22 cellular contexts compared by ENCODE assay signal in the genomic region with DNA sequence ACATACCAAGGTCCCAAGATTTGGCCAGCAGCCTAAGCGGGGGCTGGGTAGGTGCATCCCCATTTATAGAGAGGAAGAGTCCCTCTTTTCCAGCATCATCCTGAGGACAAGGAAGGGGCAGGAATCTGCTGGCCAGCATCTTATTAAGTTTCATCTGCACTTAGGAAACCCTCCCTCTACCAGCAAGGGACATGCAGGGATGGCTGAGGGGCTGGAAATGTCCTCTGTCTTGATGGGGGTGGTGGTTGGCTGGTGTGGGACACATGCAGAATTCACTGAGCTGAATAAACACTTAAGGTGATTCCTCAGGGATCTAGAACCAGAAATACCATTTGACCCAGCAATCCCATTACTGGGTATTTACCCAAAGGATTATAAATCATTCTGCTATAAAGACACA.
"Had no signal": no experiment of that assay in that cellular context is flagged by ENCODE, and none has a peak within 500 bp of the region (broad histone marks: within the 10 kb centered on the region; RNA-seq: fewer than 3 reads in every experiment).

No MANE protein-coding gene starts in this region.

- H3K27ac Mint-ChIP-seq: activated CD4-positive, alpha-beta T cell treated with anti-CD3 and anti-CD28 coated beads for 36 hours; activated naive CD4-positive, alpha-beta T cell treated with anti-CD3 and anti-CD28 coated beads for 36 hours; activated naive CD8-positive, alpha-beta T cell treated with anti-CD3 and anti-CD28 coated beads for 36 hours; activated T-helper 1 cell treated with anti-CD3 and anti-CD28 coated beads, Interleukin-12 subunit alpha, Interleukin-12 subunit beta, Interleukin-2, Interleukin-4 antibody, amounts not matched to agents 30 ng/mL and 10 ng/mL and 1 ng/mL, durations not matched to agents 14 hours and 24 hours and 36 hours; naive thymus-derived CD4-positive, alpha-beta T cell; T-cell had no signal

- H3K9me3 Mint-ChIP-seq: activated naive CD4-positive, alpha-beta T cell treated with anti-CD3 and anti-CD28 coated beads for 36 hours; activated naive CD8-positive, alpha-beta T cell treated with anti-CD3 and anti-CD28 coated beads for 36 hours; activated T-helper 1 cell treated with anti-CD3 and anti-CD28 coated beads, Interleukin-12 subunit alpha, Interleukin-12 subunit beta, Interleukin-2, Interleukin-4 antibody, amounts not matched to agents 30 ng/mL and 10 ng/mL and 1 ng/mL, durations not matched to agents 14 hours and 24 hours and 36 hours; naive thymus-derived CD4-positive, alpha-beta T cell; T-cell had no signal

- ATAC-seq: activated CD4-positive, alpha-beta T cell treated with anti-CD3 and anti-CD28 coated beads for 36 hours; body of pancreas; naive thymus-derived CD4-positive, alpha-beta T cell; psoas muscle; stimulated activated naive CD8-positive, alpha-beta T cell treated with anti-CD3 and anti-CD28 coated beads, Interleukin-15, Interleukin-2, amounts not matched to agents 100 U/mL and 50 U/mL, for 24 hours; T-cell had no signal

- H3K27me3 Mint-ChIP-seq: activated CD4-positive, alpha-beta T cell treated with anti-CD3 and anti-CD28 coated beads for 36 hours; activated naive CD8-positive, alpha-beta T cell treated with anti-CD3 and anti-CD28 coated beads for 36 hours; naive thymus-derived CD4-positive, alpha-beta T cell; T-cell had no signal

- DNase-seq: activated CD4-positive, alpha-beta T cell treated with anti-CD3 and anti-CD28 coated beads for 36 hours; activated CD4-positive, alpha-beta T cell treated with anti-CD3 and anti-CD28 coated beads, Interleukin-2, amount 50 U/mL, for 4 hours; activated CD4-positive, CD25-positive, alpha-beta regulatory T cell; activated CD8-positive, alpha-beta memory T cell treated with anti-CD3 and anti-CD28 coated beads, Interleukin-2, amount 50 U/mL, for 4 hours; activated effector memory CD4-positive, alpha-beta T cell treated with anti-CD3 and anti-CD28 coated beads, Interleukin-2, amount 50 U/mL, for 16 hours; activated naive CD4-positive, alpha-beta T cell treated with anti-CD3 and anti-CD28 coated beads for 36 hours; activated naive CD8-positive, alpha-beta T cell treated with anti-CD3 and anti-CD28 coated beads for 36 hours; activated T-cell treated with anti-CD3 and anti-CD28 coated beads, Interleukin-2, amount 50 U/mL, for 1 hour; body of pancreas; effector CD8-positive, alpha-beta T cell; left cardiac atrium; mammary epithelial cell; midbrain; naive thymus-derived CD4-positive, alpha-beta T cell; psoas muscle; stimulated activated naive CD8-positive, alpha-beta T cell treated with anti-CD3 and anti-CD28 coated beads, Interleukin-15, Interleukin-2, amounts not matched to agents 100 U/mL and 50 U/mL, for 24 hours; T-cell; testis; transverse colon; uterus had no signal

- H3K4me1 Mint-ChIP-seq: activated CD4-positive, alpha-beta T cell treated with anti-CD3 and anti-CD28 coated beads for 36 hours; neural crest cell had no signal

- H3K4me3 Mint-ChIP-seq: activated CD4-positive, alpha-beta T cell treated with anti-CD3 and anti-CD28 coated beads for 36 hours; activated naive CD4-positive, alpha-beta T cell treated with anti-CD3 and anti-CD28 coated beads for 36 hours; activated naive CD8-positive, alpha-beta T cell treated with anti-CD3 and anti-CD28 coated beads for 36 hours; activated T-helper 1 cell treated with anti-CD3 and anti-CD28 coated beads, Interleukin-12 subunit alpha, Interleukin-12 subunit beta, Interleukin-2, Interleukin-4 antibody, amounts not matched to agents 30 ng/mL and 10 ng/mL and 1 ng/mL, durations not matched to agents 14 hours and 24 hours and 36 hours; naive thymus-derived CD4-positive, alpha-beta T cell; neural crest cell; T-cell had no signal
